32 cellular contexts compared by ENCODE assay signal in the genomic region with DNA sequence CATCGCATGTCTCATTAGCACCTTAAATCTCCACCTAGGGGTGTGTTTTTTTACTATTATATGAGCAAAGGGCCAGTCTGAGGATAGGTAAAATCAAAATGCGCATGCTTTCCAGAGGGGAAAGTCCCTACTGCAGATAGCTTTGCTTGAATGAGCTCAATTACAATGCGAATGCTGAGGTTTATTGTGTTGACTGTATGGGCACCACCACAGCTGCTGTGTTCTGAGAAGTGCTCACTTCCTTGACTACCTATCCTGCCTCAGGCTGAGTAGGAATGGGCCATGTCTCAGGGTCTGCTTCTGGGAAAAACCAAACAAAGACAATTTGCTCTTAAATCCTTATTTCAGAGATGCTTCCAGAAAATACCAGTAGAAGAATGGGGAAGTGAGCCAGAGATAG. TPM values are rescaled to one million over a fixed set of nuclear protein-coding genes. Genes with fewer than 3 reads are reported as not detected.
DNase-seq lines count a peak whose midpoint lies in the region; ATAC-seq lines count a peak whose summit lies in the region.
"Had no signal": no experiment of that assay in that cellular context is flagged by ENCODE, and none has a peak within 500 bp of the region (broad histone marks: within the 10 kb centered on the region; RNA-seq: fewer than 3 reads in every experiment).

No MANE protein-coding gene starts in this region.

- no peak overlapping the region for H3K4me3 ChIP-seq in NT2/D1 (ENCODE audit: insufficient read length, low read depth)
- H3K4me3 ChIP-seq in iPS-20b (ENCODE audit: low read length), result peak overlapping the region; percentile 7; the same call in 1 of the 2 replicates
- H3K4me3 ChIP-seq: adrenal gland, body of pancreas, heart right ventricle, Peyer's patch, thoracic aorta, uterus had no signal

- H3K36me3 ChIP-seq in NT2/D1 (ENCODE audit: insufficient read depth, insufficient read length, low read length), result peaks cover 42% of the 10 kb centered on the region
- H3K36me3 ChIP-seq in iPS-20b (ENCODE audit: insufficient read depth, low read depth, low read length), result no peaks in the 10 kb centered on the region
- H3K36me3 ChIP-seq: BE2C, uterus had no signal

- no peaks in the 10 kb centered on the region for H3K9me3 ChIP-seq in NT2/D1 (ENCODE audit: insufficient read depth, low read length)
- no peaks in the 10 kb centered on the region for H3K9me3 ChIP-seq in iPS-20b (ENCODE audit: insufficient read depth, low read depth, low read length)
- H3K9me3 ChIP-seq: adrenal gland, BE2C, body of pancreas, heart right ventricle, Peyer's patch, thoracic aorta, uterus had no signal

- no peak overlapping the region for H3K27ac Mint-ChIP-seq in stimulated activated memory B cell treated with anti-CD40 and anti-IgM and Interleukin-4, amounts not matched to agents 10 μg/mL and 1 μg/mL and 100 μg/mL, for 72 hours
- H3K27ac Mint-ChIP-seq in activated CD4-positive, alpha-beta T cell treated with anti-CD3 and anti-CD28 coated beads, Interleukin-2, amount 10 ng/mL, durations not matched to agents 24 days and 14 days, result no peak overlapping the region
- H3K27ac Mint-ChIP-seq: activated CD8-positive, alpha-beta T cell treated with anti-CD3 and anti-CD28 coated beads, Interleukin-2, amount 10 ng/mL, durations not matched to agents 7 days and 5 days; activated naive CD4-positive, alpha-beta T cell treated with anti-CD3 and anti-CD28 coated beads for 36 hours; CD8-positive, alpha-beta T cell; nephron; T-helper 2 cell treated with Interferon-gamma antibody and Interleukin-4, amounts not matched to agents 5 μg/mL and 100 μg/mL, for 36 hours had no signal

- H3K27ac ChIP-seq in iPS-20b (ENCODE audit: low read length), result no peak overlapping the region
- H3K27ac ChIP-seq: adrenal gland, body of pancreas, heart right ventricle, Peyer's patch, thoracic aorta, uterus had no signal

- peaks cover 3% of the 10 kb centered on the region for H3K27me3 Mint-ChIP-seq in stimulated activated memory B cell treated with anti-CD40 and anti-IgM and Interleukin-4, amounts not matched to agents 10 μg/mL and 1 μg/mL and 100 μg/mL, for 72 hours
- no peaks in the 10 kb centered on the region for H3K27me3 Mint-ChIP-seq in activated CD4-positive, alpha-beta T cell treated with anti-CD3 and anti-CD28 coated beads, Interleukin-2, amount 10 ng/mL, durations not matched to agents 24 days and 14 days

- H3K9ac ChIP-seq in NT2/D1 (ENCODE audit: insufficient read length, low read depth) (no peak overlapping the region), iPS-20b (ENCODE audit: low read depth, low read length) (no peak overlapping the region)

- H3K4me1 Mint-ChIP-seq in stimulated activated memory B cell treated with anti-CD40 and anti-IgM and Interleukin-4, amounts not matched to agents 10 μg/mL and 1 μg/mL and 100 μg/mL, for 72 hours, result no peaks in the 10 kb centered on the region
- no peaks in the 10 kb centered on the region for H3K4me1 Mint-ChIP-seq in activated CD4-positive, alpha-beta T cell treated with anti-CD3 and anti-CD28 coated beads, Interleukin-2, amount 10 ng/mL, durations not matched to agents 24 days and 14 days
- H3K4me1 Mint-ChIP-seq: nephron had no signal

- peak; percentile 44 for DNase-seq in DMS153 treated with DMSO at 0.1 percent for 48 hours (lab: John Stamatoyannopoulos, UW; ENCODE audit: unreplicated experiment)
- DNase-seq in NT2/D1 (ENCODE audit: low read depth, low spot score), result peak; percentile 46
- DNase-seq in putamen (ENCODE audit: low spot score), result no peak
- DNase-seq in activated CD4-positive, alpha-beta T cell treated with anti-CD3 and anti-CD28 coated beads, Interleukin-2, amount 10 ng/mL, durations not matched to agents 24 days and 14 days, result no peak
- DNase-seq: activated CD8-positive, alpha-beta T cell treated with anti-CD3 and anti-CD28 coated beads, Interleukin-2, amount 10 ng/mL, durations not matched to agents 7 days and 5 days; activated naive CD4-positive, alpha-beta T cell treated with anti-CD3 and anti-CD28 coated beads for 36 hours; adrenal gland; BE2C; body of pancreas; CD8-positive, alpha-beta T cell; cerebellar nuclear complex; DMS 273 treated with DMSO at 0.1 percent for 48 hours; foreskin melanocyte; GF-D8; heart right ventricle; KBM-7; left cardiac atrium; mammary epithelial cell; NCI-H1105; NCI-H187 treated with DMSO at 0.1 percent for 48 hours; NCI-H2227 treated with DMSO at 0.1 percent for 48 hours; NCI-H526; Peyer's patch; SIG-M5; stimulated activated naive CD4-positive, alpha-beta T cell; uterus had no signal

- H3K4me3 Mint-ChIP-seq in stimulated activated memory B cell treated with anti-CD40 and anti-IgM and Interleukin-4, amounts not matched to agents 10 μg/mL and 1 μg/mL and 100 μg/mL, for 72 hours, result no peak overlapping the region
- H3K4me3 Mint-ChIP-seq in activated CD4-positive, alpha-beta T cell treated with anti-CD3 and anti-CD28 coated beads, Interleukin-2, amount 10 ng/mL, durations not matched to agents 24 days and 14 days, result no peak overlapping the region
- H3K4me3 Mint-ChIP-seq: activated CD8-positive, alpha-beta T cell treated with anti-CD3 and anti-CD28 coated beads, Interleukin-2, amount 10 ng/mL, durations not matched to agents 7 days and 5 days; activated naive CD4-positive, alpha-beta T cell treated with anti-CD3 and anti-CD28 coated beads for 36 hours; CD8-positive, alpha-beta T cell; nephron; T-helper 2 cell treated with Interferon-gamma antibody and Interleukin-4, amounts not matched to agents 5 μg/mL and 100 μg/mL, for 36 hours had no signal

- H3K27me3 ChIP-seq in NT2/D1 (ENCODE audit: insufficient read depth, insufficient read length), result no peaks in the 10 kb centered on the region
- H3K27me3 ChIP-seq in iPS-20b (ENCODE audit: insufficient read depth, low read length), result no peaks in the 10 kb centered on the region
- H3K27me3 ChIP-seq: adrenal gland, BE2C, body of pancreas, heart right ventricle, Peyer's patch, uterus had no signal

- H3K9me3 Mint-ChIP-seq in stimulated activated memory B cell treated with anti-CD40 and anti-IgM and Interleukin-4, amounts not matched to agents 10 μg/mL and 1 μg/mL and 100 μg/mL, for 72 hours, result no peaks in the 10 kb centered on the region
- H3K9me3 Mint-ChIP-seq in activated CD4-positive, alpha-beta T cell treated with anti-CD3 and anti-CD28 coated beads, Interleukin-2, amount 10 ng/mL, durations not matched to agents 24 days and 14 days, result no peaks in the 10 kb centered on the region
- H3K9me3 Mint-ChIP-seq: activated naive CD4-positive, alpha-beta T cell treated with anti-CD3 and anti-CD28 coated beads for 36 hours; CD8-positive, alpha-beta T cell; nephron; T-helper 2 cell treated with Interferon-gamma antibody and Interleukin-4, amounts not matched to agents 5 μg/mL and 100 μg/mL, for 36 hours had no signal

- H3K4me1 ChIP-seq in NT2/D1 (ENCODE audit: insufficient read depth, insufficient read length) (peaks cover 6% of the 10 kb centered on the region), iPS-20b (ENCODE audit: insufficient read depth, low read length) (no peaks in the 10 kb centered on the region; the same call in 1 of the 2 replicates)
- H3K4me1 ChIP-seq: adrenal gland, BE2C, body of pancreas, heart right ventricle, Peyer's patch, uterus had no signal

- intact Hi-C loops in activated CD4-positive, alpha-beta T cell treated with anti-CD3 and anti-CD28 coated beads, Interleukin-2, amount 10 ng/mL, durations not matched to agents 24 days and 14 days (cut with micrococcal nuclease), result loop anchor here (10.0 kb wide), 1 partner anchor 543 kb away; no protein-coding TSS in a partner anchor

- peak; percentile 60 for ATAC-seq in stimulated activated memory B cell treated with anti-CD40 and anti-IgM and Interleukin-4, amounts not matched to agents 10 μg/mL and 1 μg/mL and 100 μg/mL, for 72 hours
- no peak for ATAC-seq in GM19467 (IDR thresholded peaks at IDR 0.05; ENCODE audit: unreplicated experiment)
- ATAC-seq: activated CD8-positive, alpha-beta T cell treated with anti-CD3 and anti-CD28 coated beads, Interleukin-2, amount 10 ng/mL, durations not matched to agents 7 days and 5 days; body of pancreas; CD8-positive, alpha-beta T cell; heart right ventricle; left cardiac atrium had no signal

- no peaks in the 10 kb centered on the region for H3K36me3 Mint-ChIP-seq in stimulated activated memory B cell treated with anti-CD40 and anti-IgM and Interleukin-4, amounts not matched to agents 10 μg/mL and 1 μg/mL and 100 μg/mL, for 72 hours
- H3K36me3 Mint-ChIP-seq in activated CD4-positive, alpha-beta T cell treated with anti-CD3 and anti-CD28 coated beads, Interleukin-2, amount 10 ng/mL, durations not matched to agents 24 days and 14 days (ENCODE audit: low read depth), result no peaks in the 10 kb centered on the region
- H3K36me3 Mint-ChIP-seq: CD8-positive, alpha-beta T cell had no signal

RNA-seq across cellular contexts. Expression of a gene that starts 36.6 kb away (rescaled TPM):
- total RNA-seq in activated CD4-positive, alpha-beta T cell treated with anti-CD3 and anti-CD28 coated beads, Interleukin-2, amount 10 ng/mL, durations not matched to agents 24 days and 14 days, result 0.69 and 0.96 TPM in 2 replicates
- total RNA-seq: activated CD8-positive, alpha-beta T cell treated with anti-CD3 and anti-CD28 coated beads, Interleukin-2, amount 10 ng/mL, durations not matched to agents 7 days and 5 days had no signal

Comparison
In these comparisons a context has a peak if more than half of its experiments do, and no peak if none do; other contexts are left out.
1. DNase-seq: peak in DMS153 treated with DMSO at 0.1 percent for 48 hours (single experiment) and NT2/D1 (single experiment); none in putamen (single experiment) and activated CD4-positive, alpha-beta T cell treated with anti-CD3 and anti-CD28 coated beads, Interleukin-2, amount 10 ng/mL, durations not matched to agents 24 days and 14 days (single experiment).